8 cellular contexts compared by ENCODE assay signal in the genomic region with DNA sequence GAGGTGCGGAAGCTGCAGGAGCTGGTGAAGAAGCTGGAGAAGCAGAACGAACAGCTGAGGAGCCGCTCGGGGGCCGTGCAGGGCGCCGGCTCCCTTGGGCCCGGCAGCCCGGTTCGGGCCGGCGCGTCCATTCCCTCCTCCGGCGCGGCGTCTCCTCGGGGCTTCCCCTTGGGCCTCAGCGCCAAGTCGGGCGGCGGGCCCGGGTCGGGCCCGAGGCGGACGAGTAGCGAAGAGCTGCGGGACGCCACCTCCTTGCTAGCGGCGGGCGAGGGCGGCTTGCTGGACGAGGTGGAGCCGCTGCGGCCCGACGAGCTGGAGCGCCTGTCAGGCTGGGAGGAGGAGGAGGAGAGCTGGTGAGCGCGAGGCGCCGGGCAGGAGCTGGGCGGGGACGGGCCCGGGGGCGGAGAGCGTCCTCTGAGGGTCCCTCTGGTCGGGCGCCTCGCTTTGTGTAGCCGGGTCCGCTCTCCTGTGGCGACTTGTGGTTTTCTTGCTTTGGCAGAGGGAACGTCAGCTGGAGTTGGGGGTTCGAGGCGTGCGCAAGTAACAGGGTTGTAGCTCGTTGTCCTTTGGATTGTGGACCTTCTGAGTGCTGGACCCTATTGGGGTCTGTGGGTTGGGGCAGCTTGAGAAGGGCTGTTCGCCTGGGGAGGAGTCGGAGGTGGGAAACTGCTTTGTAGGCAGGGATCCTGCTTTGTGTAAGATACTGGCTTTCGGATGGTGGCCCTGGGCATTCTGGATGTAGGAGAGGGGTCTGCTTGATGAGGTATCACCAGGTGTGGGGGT. TPM values are rescaled to one million over a fixed set of nuclear protein-coding genes. Genes with fewer than 3 reads are reported as not detected.
A peak's percentile ranks its signal among the peaks of the same experiment; 100 is the strongest.
DNase-seq lines count a peak whose midpoint lies in the region; ATAC-seq, FAIRE-seq and TF ChIP-seq lines count a peak whose summit lies in the region.

No MANE protein-coding gene starts in this region.

- H3K4me3 ChIP-seq in hepatocyte (peak overlapping the region; percentile 88), retinal pigment epithelial cell (ENCODE audit: low read length) (peak overlapping the region; percentile 72)

- peak overlapping the region; percentile 76 for H3K4me2 ChIP-seq in hepatocyte

- H3K27me3 ChIP-seq in hepatocyte: no peaks in the 10 kb centered on the region

- peaks cover 41% of the 10 kb centered on the region for H3K4me1 ChIP-seq in hepatocyte (ENCODE audit: insufficient read depth)

- H2AFZ ChIP-seq in hepatocyte: peak overlapping the region; percentile 71

- H3K9me3 ChIP-seq in hepatocyte (ENCODE audit: low read depth): no peaks in the 10 kb centered on the region

- no peak for FAIRE-seq in D721Med (lab: Jason Lieb, UNC)

- peaks cover 44% of the 10 kb centered on the region for H4K20me1 ChIP-seq in hepatocyte (ENCODE audit: insufficient read depth, poor library complexity, severe bottlenecking)

- H3K9me2 ChIP-seq in hepatocyte (replicated peaks; ENCODE audit: insufficient read depth): no peaks in the 10 kb centered on the region

- WGBS in hepatocyte (ENCODE audit: low lambda C conversion rate, missing lambda C conversion rate): 2% methylated on average over 60 of the region's 63 CpGs

- DNase-seq in C1 segment of cervical spinal cord (lab: John Stamatoyannopoulos, UW): peak in 13 of 14 donors; percentile 21 to 76 (median 64)
- DNase-seq in anterior cingulate cortex (lab: John Stamatoyannopoulos, UW): peak in 53 of 58 donors; percentile 7 to 80 (median 47)
- peak; percentile 82 for DNase-seq in hepatocyte (ENCODE audit: low spot score)
- no peak for DNase-seq in retinal pigment epithelial cell (ENCODE audit: low read depth)
- no peak for DNase-seq in D721Med (ENCODE audit: insufficient read length, low spot score)

- H3K27ac ChIP-seq in hepatocyte: peak overlapping the region; percentile 100

- peaks cover 55% of the 10 kb centered on the region for H3K79me2 ChIP-seq in hepatocyte

- no peaks in the 10 kb centered on the region for H3K36me3 ChIP-seq in hepatocyte (replicated peaks; ENCODE audit: insufficient read depth, low read depth)

- peak; percentile 16 for ATAC-seq in GM19351 (IDR thresholded peaks at IDR 0.05; ENCODE audit: unreplicated experiment)
- peak; percentile 30 for ATAC-seq in HG03439 (IDR thresholded peaks at IDR 0.05; ENCODE audit: unreplicated experiment)
- ATAC-seq in SK-N-SH treated with all-trans-retinoic acid at 6 μM for 48 hours: peak; percentile 52

- peak; percentile 6 for TF ChIP-seq CTCF in hepatocyte (IDR thresholded peaks at IDR 0.05; ENCODE audit: poor library complexity)
- no peak for TF ChIP-seq CTCF in retinal pigment epithelial cell (conservative IDR thresholded peaks at IDR 0.05; ENCODE audit: low read depth, low read length)
- TF ChIP-seq CTCF in D721Med (IDR thresholded peaks at IDR 0.05; ENCODE audit: insufficient read depth, missing control alignments): no peak

TF ChIP-seq in SK-N-SH treated with all-trans-retinoic acid at 6 μM for 48 hours, 23 proteins besides CTCF, POLR2A, EP300 and RAD21:
- TF ChIP-seq GLIS3 (CRISPR knock-in tag; IDR thresholded peaks at IDR 0.05): no peak
- TF ChIP-seq SNAI2 (CRISPR knock-in tag; IDR thresholded peaks at IDR 0.05): no peak
- TF ChIP-seq ISL1 (CRISPR knock-in tag; IDR thresholded peaks at IDR 0.05): no peak
- TF ChIP-seq, protein P1, sequence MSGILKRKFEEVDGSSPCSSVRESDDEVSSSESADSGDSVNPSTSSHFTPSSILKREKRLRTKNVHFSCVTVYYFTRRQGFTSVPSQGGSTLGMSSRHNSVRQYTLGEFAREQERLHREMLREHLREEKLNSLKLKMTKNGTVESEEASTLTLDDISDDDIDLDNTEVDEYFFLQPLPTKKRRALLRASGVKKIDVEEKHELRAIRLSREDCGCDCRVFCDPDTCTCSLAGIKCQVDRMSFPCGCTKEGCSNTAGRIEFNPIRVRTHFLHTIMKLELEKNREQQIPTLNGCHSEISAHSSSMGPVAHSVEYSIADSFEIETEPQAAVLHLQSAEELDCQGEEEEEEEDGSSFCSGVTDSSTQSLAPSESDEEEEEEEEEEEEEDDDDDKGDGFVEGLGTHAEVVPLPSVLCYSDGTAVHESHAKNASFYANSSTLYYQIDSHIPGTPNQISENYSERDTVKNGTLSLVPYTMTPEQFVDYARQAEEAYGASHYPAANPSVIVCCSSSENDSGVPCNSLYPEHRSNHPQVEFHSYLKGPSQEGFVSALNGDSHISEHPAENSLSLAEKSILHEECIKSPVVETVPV (CRISPR knock-in tag; IDR thresholded peaks at IDR 0.05): no peak
- TF ChIP-seq ZNF70 (CRISPR knock-in tag; IDR thresholded peaks at IDR 0.05): no peak
- TF ChIP-seq PPARA (CRISPR knock-in tag; IDR thresholded peaks at IDR 0.05; ENCODE audit: borderline replicate concordance): no peak

RNA-seq across cellular contexts. Expression of a gene that starts 0.6 kb away (rescaled TPM):
- total RNA-seq in hepatocyte: 67.6 and 101 TPM in 2 replicates
- 30.9 and 40.1 TPM in 2 replicates for polyA plus RNA-seq in hepatocyte

Comparison
In these comparisons a context has a peak if more than half of its experiments do, and no peak if none do; other contexts are left out.
1. DNase-seq: peak in C1 segment of cervical spinal cord (13 of 14), anterior cingulate cortex (53 of 58) and hepatocyte (single experiment); none in retinal pigment epithelial cell (single experiment) and D721Med (single experiment).
2. Peak in every context shown above with its lines, with median percentiles within 50 percentile points of each other: ATAC-seq.